ENCODE assay signal across 23 cellular contexts in genomic region chr2:9373505-9373904, GRCh38.
"Had no signal": no experiment of that assay in that cellular context is flagged by ENCODE, and none has a peak within 500 bp of the region (broad histone marks: within the 10 kb centered on the region; RNA-seq: fewer than 3 reads in every experiment).

No MANE protein-coding gene starts in this region.

- H3K27me3 ChIP-seq: adrenal gland, ascending aorta, foreskin keratinocyte, testis, vagina had no signal

- H3K27ac Mint-ChIP-seq: activated naive CD4-positive, alpha-beta T cell treated with anti-CD3 and anti-CD28 coated beads, Interleukin-2, amount 50 U/mL, for 72 hours; activated T-cell treated with anti-CD3 and anti-CD28 coated beads, Interleukin-2, amount 50 U/mL, for 24 hours; activated T-helper 17 cell treated with anti-CD3 and anti-CD28 coated beads, Interleukin-2, amount 50 U/mL, for 72 hours; natural killer cell treated with Interleukin-12 subunit alpha and Interleukin-12 subunit beta and Interleukin-15 and Interleukin-18, amount 100 ng/mL, for 72 hours; stimulated activated effector memory CD8-positive, alpha-beta T cell treated with anti-CD3 and anti-CD28 coated beads, Interleukin-12 subunit alpha, Interleukin-12 subunit beta, amount 100 ng/mL, for 72 hours had no signal

- H3K36me3 ChIP-seq: adrenal gland had no signal

- H3K27me3 Mint-ChIP-seq: type B pancreatic cell had no signal

- H3K4me3 Mint-ChIP-seq: activated T-cell treated with anti-CD3 and anti-CD28 coated beads, Interleukin-2, amount 50 U/mL, for 24 hours; activated T-helper 17 cell treated with anti-CD3 and anti-CD28 coated beads, Interleukin-2, amount 50 U/mL, for 72 hours; natural killer cell treated with Interleukin-12 subunit alpha and Interleukin-12 subunit beta and Interleukin-15 and Interleukin-18, amount 100 ng/mL, for 72 hours; stimulated activated effector memory CD8-positive, alpha-beta T cell treated with anti-CD3 and anti-CD28 coated beads, Interleukin-12 subunit alpha, Interleukin-12 subunit beta, amount 100 ng/mL, for 72 hours; type B pancreatic cell had no signal

- H3K36me3 Mint-ChIP-seq: activated naive CD4-positive, alpha-beta T cell treated with anti-CD3 and anti-CD28 coated beads, Interleukin-2, amount 50 U/mL, for 72 hours; natural killer cell treated with Interleukin-12 subunit alpha and Interleukin-12 subunit beta and Interleukin-15 and Interleukin-18, amount 100 ng/mL, for 72 hours; stimulated activated effector memory CD8-positive, alpha-beta T cell treated with anti-CD3 and anti-CD28 coated beads, Interleukin-12 subunit alpha, Interleukin-12 subunit beta, amount 100 ng/mL, for 72 hours had no signal

- DNase-seq: activated CD4-positive, alpha-beta T cell treated with anti-CD3 and anti-CD28 coated beads for 1 hour; activated CD4-positive, alpha-beta T cell treated with anti-CD3 and anti-CD28 coated beads, Interleukin-2, amount 50 U/mL, for 1 hour; activated T-cell treated with anti-CD3 and anti-CD28 coated beads, Interleukin-2, amount 50 U/mL, for 24 hours; adrenal gland; central memory CD4-positive, alpha-beta T cell; dermis blood vessel endothelial cell; effector memory CD4-positive, alpha-beta T cell; foreskin keratinocyte; left ventricle myocardium inferior; mammary epithelial cell; nucleus accumbens; posterior cingulate gyrus; stimulated activated CD4-positive, alpha-beta T cell treated with anti-CD3 and anti-CD28 coated beads, Interleukin-2, amount 100 ng/mL, for 24 hours; testis; WERI-Rb-1 had no signal

- ATAC-seq: activated naive CD4-positive, alpha-beta T cell treated with anti-CD3 and anti-CD28 coated beads, Interleukin-2, amount 50 U/mL, for 72 hours; activated T-helper 17 cell treated with anti-CD3 and anti-CD28 coated beads, Interleukin-2, amount 50 U/mL, for 72 hours; foreskin keratinocyte; natural killer cell treated with Interleukin-12 subunit alpha and Interleukin-12 subunit beta and Interleukin-15 and Interleukin-18, amount 100 ng/mL, for 72 hours; sciatic nerve; stimulated activated effector memory CD8-positive, alpha-beta T cell treated with anti-CD3 and anti-CD28 coated beads, Interleukin-12 subunit alpha, Interleukin-12 subunit beta, amount 100 ng/mL, for 72 hours had no signal

- H3K9me3 Mint-ChIP-seq: activated naive CD4-positive, alpha-beta T cell treated with anti-CD3 and anti-CD28 coated beads, Interleukin-2, amount 50 U/mL, for 72 hours; activated T-cell treated with anti-CD3 and anti-CD28 coated beads, Interleukin-2, amount 50 U/mL, for 24 hours; activated T-helper 17 cell treated with anti-CD3 and anti-CD28 coated beads, Interleukin-2, amount 50 U/mL, for 72 hours; natural killer cell treated with Interleukin-12 subunit alpha and Interleukin-12 subunit beta and Interleukin-15 and Interleukin-18, amount 100 ng/mL, for 72 hours; stimulated activated effector memory CD8-positive, alpha-beta T cell treated with anti-CD3 and anti-CD28 coated beads, Interleukin-12 subunit alpha, Interleukin-12 subunit beta, amount 100 ng/mL, for 72 hours; type B pancreatic cell had no signal

- H3K4me3 ChIP-seq: adrenal gland, ascending aorta, left ventricle myocardium inferior, testis, vagina had no signal
